ENCODE assay signal across 1 cellular context in genomic region chr3:136350557-136350956, GRCh38.
TF ChIP-seq lines count a peak whose summit lies in the region.

No MANE protein-coding gene starts in this region.

TF ChIP-seq in IMR-90, 13 proteins besides CTCF, POLR2A, EP300 and RAD21 (continued from another document):
- TF ChIP-seq ELK1 (IDR thresholded peaks at IDR 0.05; ENCODE audit: borderline replicate concordance, low read depth, low read length) (no peak), RCOR1 (IDR thresholded peaks at IDR 0.05; ENCODE audit: insufficient replicate concordance, low read length) (peak; percentile 12)
